In the genomic region with DNA sequence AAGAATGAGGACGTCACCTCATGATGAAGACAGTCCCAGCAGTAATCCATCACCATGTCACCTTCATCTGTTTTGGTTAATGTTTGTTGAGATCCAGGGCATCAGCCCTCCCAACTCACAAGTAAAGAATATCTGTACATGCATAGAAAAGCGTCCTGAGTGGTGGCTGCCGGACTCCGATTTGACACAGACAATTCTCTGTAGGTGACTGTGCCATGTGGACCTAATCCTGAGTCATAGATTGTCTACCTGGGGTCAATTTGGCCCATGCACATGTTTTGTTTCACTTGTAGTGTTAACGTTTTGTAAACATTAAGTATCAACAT, we compare ENCODE assay signal across 4 cellular contexts.
TF ChIP-seq lines count a peak whose summit lies in the region.

No MANE protein-coding gene starts in this region.

TF ChIP-seq in SK-N-SH treated with all-trans-retinoic acid at 6 μM for 48 hours, 23 proteins besides CTCF, POLR2A, EP300 and RAD21:
- TF ChIP-seq ZFP3 (CRISPR knock-in tag; IDR thresholded peaks at IDR 0.05): no peak

TF ChIP-seq in SK-N-SH, 30 proteins besides CTCF, POLR2A, EP300 and RAD21:
- TF ChIP-seq, protein P1, sequence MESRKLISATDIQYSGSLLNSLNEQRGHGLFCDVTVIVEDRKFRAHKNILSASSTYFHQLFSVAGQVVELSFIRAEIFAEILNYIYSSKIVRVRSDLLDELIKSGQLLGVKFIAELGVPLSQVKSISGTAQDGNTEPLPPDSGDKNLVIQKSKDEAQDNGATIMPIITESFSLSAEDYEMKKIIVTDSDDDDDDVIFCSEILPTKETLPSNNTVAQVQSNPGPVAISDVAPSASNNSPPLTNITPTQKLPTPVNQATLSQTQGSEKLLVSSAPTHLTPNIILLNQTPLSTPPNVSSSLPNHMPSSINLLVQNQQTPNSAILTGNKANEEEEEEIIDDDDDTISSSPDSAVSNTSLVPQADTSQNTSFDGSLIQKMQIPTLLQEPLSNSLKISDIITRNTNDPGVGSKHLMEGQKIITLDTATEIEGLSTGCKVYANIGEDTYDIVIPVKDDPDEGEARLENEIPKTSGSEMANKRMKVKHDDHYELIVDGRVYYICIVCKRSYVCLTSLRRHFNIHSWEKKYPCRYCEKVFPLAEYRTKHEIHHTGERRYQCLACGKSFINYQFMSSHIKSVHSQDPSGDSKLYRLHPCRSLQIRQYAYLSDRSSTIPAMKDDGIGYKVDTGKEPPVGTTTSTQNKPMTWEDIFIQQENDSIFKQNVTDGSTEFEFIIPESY (IDR thresholded peaks at IDR 0.05; ENCODE audit: borderline replicate concordance, low read depth): no peak
- TF ChIP-seq, protein P2, sequence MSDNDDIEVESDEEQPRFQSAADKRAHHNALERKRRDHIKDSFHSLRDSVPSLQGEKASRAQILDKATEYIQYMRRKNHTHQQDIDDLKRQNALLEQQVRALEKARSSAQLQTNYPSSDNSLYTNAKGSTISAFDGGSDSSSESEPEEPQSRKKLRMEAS (IDR thresholded peaks at IDR 0.05; ENCODE audit: low read depth): no peak

TF ChIP-seq in GM23338, 12 proteins besides CTCF, POLR2A, EP300 and RAD21 (continues in another document):
- TF ChIP-seq, protein P3, sequence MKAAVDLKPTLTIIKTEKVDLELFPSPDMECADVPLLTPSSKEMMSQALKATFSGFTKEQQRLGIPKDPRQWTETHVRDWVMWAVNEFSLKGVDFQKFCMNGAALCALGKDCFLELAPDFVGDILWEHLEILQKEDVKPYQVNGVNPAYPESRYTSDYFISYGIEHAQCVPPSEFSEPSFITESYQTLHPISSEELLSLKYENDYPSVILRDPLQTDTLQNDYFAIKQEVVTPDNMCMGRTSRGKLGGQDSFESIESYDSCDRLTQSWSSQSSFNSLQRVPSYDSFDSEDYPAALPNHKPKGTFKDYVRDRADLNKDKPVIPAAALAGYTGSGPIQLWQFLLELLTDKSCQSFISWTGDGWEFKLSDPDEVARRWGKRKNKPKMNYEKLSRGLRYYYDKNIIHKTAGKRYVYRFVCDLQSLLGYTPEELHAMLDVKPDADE (IDR thresholded peaks at IDR 0.05): no peak
- TF ChIP-seq JUNB (IDR thresholded peaks at IDR 0.05; ENCODE audit: unreplicated experiment): no peak
- TF ChIP-seq CREB1 (CRISPR knock-in tag; IDR thresholded peaks at IDR 0.05; ENCODE audit: low read depth): no peak
- no peak for TF ChIP-seq EZH2 (IDR thresholded peaks at IDR 0.05; ENCODE audit: low read depth, unreplicated experiment)
- TF ChIP-seq NANOG (IDR thresholded peaks at IDR 0.05; ENCODE audit: borderline replicate concordance): no peak
- no peak for TF ChIP-seq POLR2AphosphoS5 (IDR thresholded peaks at IDR 0.05; ENCODE audit: low read depth)
- TF ChIP-seq ZNF331 (CRISPR knock-in tag; IDR thresholded peaks at IDR 0.05; ENCODE audit: low read depth): no peak
- TF ChIP-seq STAT1 (IDR thresholded peaks at IDR 0.05; ENCODE audit: unreplicated experiment): no peak
- TF ChIP-seq, protein P4, sequence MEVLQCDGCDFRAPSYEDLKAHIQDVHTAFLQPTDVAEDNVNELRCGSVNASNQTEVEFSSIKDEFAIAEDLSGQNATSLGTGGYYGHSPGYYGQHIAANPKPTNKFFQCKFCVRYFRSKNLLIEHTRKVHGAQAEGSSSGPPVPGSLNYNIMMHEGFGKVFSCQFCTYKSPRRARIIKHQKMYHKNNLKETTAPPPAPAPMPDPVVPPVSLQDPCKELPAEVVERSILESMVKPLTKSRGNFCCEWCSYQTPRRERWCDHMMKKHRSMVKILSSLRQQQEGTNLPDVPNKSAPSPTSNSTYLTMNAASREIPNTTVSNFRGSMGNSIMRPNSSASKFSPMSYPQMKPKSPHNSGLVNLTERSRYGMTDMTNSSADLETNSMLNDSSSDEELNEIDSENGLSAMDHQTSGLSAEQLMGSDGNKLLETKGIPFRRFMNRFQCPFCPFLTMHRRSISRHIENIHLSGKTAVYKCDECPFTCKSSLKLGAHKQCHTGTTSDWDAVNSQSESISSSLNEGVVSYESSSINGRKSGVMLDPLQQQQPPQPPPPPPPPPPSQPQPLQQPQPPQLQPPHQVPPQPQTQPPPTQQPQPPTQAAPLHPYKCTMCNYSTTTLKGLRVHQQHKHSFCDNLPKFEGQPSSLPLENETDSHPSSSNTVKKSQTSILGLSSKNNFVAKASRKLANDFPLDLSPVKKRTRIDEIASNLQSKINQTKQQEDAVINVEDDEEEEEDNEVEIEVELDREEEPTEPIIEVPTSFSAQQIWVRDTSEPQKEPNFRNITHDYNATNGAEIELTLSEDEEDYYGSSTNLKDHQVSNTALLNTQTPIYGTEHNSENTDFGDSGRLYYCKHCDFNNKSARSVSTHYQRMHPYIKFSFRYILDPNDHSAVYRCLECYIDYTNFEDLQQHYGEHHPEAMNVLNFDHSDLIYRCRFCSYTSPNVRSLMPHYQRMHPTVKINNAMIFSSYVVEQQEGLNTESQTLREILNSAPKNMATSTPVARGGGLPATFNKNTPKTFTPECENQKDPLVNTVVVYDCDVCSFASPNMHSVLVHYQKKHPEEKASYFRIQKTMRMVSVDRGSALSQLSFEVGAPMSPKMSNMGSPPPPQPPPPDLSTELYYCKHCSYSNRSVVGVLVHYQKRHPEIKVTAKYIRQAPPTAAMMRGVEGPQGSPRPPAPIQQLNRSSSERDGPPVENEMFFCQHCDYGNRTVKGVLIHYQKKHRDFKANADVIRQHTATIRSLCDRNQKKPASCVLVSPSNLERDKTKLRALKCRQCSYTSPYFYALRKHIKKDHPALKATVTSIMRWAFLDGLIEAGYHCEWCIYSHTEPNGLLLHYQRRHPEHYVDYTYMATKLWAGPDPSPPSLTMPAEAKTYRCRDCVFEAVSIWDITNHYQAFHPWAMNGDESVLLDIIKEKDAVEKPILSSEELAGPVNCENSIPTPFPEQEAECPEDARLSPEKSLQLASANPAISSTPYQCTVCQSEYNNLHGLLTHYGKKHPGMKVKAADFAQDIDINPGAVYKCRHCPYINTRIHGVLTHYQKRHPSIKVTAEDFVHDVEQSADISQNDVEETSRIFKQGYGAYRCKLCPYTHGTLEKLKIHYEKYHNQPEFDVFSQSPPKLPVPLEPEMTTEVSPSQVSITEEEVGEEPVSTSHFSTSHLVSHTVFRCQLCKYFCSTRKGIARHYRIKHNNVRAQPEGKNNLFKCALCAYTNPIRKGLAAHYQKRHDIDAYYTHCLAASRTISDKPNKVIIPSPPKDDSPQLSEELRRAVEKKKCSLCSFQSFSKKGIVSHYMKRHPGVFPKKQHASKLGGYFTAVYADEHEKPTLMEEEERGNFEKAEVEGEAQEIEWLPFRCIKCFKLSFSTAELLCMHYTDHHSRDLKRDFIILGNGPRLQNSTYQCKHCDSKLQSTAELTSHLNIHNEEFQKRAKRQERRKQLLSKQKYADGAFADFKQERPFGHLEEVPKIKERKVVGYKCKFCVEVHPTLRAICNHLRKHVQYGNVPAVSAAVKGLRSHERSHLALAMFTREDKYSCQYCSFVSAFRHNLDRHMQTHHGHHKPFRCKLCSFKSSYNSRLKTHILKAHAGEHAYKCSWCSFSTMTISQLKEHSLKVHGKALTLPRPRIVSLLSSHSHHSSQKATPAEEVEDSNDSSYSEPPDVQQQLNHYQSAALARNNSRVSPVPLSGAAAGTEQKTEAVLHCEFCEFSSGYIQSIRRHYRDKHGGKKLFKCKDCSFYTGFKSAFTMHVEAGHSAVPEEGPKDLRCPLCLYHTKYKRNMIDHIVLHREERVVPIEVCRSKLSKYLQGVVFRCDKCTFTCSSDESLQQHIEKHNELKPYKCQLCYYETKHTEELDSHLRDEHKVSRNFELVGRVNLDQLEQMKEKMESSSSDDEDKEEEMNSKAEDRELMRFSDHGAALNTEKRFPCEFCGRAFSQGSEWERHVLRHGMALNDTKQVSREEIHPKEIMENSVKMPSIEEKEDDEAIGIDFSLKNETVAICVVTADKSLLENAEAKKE (CRISPR knock-in tag; IDR thresholded peaks at IDR 0.05): no peak
- no peak for TF ChIP-seq EZH2phosphoT487 (IDR thresholded peaks at IDR 0.05; ENCODE audit: unreplicated experiment)
- no peak for TF ChIP-seq ZNF114 (CRISPR knock-in tag; IDR thresholded peaks at IDR 0.05)

TF ChIP-seq in IMR-90, 13 proteins besides CTCF, POLR2A, EP300 and RAD21:
- TF ChIP-seq, protein P5, sequence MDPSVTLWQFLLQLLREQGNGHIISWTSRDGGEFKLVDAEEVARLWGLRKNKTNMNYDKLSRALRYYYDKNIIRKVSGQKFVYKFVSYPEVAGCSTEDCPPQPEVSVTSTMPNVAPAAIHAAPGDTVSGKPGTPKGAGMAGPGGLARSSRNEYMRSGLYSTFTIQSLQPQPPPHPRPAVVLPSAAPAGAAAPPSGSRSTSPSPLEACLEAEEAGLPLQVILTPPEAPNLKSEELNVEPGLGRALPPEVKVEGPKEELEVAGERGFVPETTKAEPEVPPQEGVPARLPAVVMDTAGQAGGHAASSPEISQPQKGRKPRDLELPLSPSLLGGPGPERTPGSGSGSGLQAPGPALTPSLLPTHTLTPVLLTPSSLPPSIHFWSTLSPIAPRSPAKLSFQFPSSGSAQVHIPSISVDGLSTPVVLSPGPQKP (IDR thresholded peaks at IDR 0.05; ENCODE audit: borderline replicate concordance, low read depth, low read length): no peak
- TF ChIP-seq, protein P6, sequence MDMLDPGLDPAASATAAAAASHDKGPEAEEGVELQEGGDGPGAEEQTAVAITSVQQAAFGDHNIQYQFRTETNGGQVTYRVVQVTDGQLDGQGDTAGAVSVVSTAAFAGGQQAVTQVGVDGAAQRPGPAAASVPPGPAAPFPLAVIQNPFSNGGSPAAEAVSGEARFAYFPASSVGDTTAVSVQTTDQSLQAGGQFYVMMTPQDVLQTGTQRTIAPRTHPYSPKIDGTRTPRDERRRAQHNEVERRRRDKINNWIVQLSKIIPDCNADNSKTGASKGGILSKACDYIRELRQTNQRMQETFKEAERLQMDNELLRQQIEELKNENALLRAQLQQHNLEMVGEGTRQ (IDR thresholded peaks at IDR 0.05; ENCODE audit: low read depth, low read length): no peak
- no peak for TF ChIP-seq RFX5 (IDR thresholded peaks at IDR 0.05; ENCODE audit: low read depth, low read length)
- TF ChIP-seq MAFK (IDR thresholded peaks at IDR 0.05; ENCODE audit: low read depth, low read length): no peak
- TF ChIP-seq CHD1 (IDR thresholded peaks at IDR 0.05; ENCODE audit: low read depth, low read length): no peak
- no peak for TF ChIP-seq RCOR1 (IDR thresholded peaks at IDR 0.05; ENCODE audit: insufficient replicate concordance, low read length)
- TF ChIP-seq CEBPB (IDR thresholded peaks at IDR 0.05; ENCODE audit: low read depth, low read length): no peak
